14 cellular contexts compared by ENCODE assay signal in the genomic region with DNA sequence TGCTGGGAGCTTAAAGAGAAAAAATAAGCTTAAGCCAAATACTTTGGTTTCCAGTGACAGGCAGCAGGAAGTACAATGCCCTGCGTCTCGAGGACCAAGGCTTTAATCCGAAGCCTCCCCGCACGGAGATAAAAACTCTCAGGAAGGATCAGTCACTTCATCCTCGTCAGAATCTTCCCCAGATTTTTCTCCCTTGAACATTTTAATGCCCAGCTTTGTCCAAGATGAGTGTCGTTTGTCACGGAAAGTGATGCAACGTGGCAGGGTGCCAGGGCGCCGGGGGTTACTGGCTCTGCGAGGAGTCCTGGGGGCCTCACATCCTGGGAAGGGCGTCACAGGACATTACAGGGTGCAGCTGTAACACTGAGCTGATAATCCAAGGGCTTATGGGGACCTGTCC. TPM values are rescaled to one million over a fixed set of nuclear protein-coding genes. Genes with fewer than 3 reads are reported as not detected.
A peak's percentile ranks its signal among the peaks of the same experiment; 100 is the strongest.
DNase-seq lines count a peak whose midpoint lies in the region; ATAC-seq, FAIRE-seq and TF ChIP-seq lines count a peak whose summit lies in the region.
"Had no signal": no experiment of that assay in that cellular context is flagged by ENCODE, and none has a peak within 500 bp of the region (broad histone marks: within the 10 kb centered on the region; RNA-seq: fewer than 3 reads in every experiment).

No MANE protein-coding gene starts in this region.

- DNase-seq in CD4-positive, alpha-beta T cell: no peak
- DNase-seq in adipocyte (ENCODE audit: low read depth) (no peak), mesenteric fat pad (ENCODE audit: low spot score) (peak; percentile 51), GM12892 (ENCODE audit: insufficient read length) (no peak), vagina (ENCODE audit: extremely low spot score in 2 of 2) (no peak)
- DNase-seq: activated CD4-positive, alpha-beta T cell treated with anti-CD3 and anti-CD28 coated beads for 36 hours; GOT3; NCI-H1105; transverse colon had no signal

- intact Hi-C loops in CD4-positive, alpha-beta T cell (cut with DNase I, micrococcal nuclease): loop anchor here in 1 of 2 experiments (10.0 kb wide), 1 partner anchor 147 kb away; no protein-coding TSS in a partner anchor
- intact Hi-C loops in vagina (cut with DNase I): no loop called here

- no peaks in the 10 kb centered on the region for H3K27me3 Mint-ChIP-seq in CD4-positive, alpha-beta T cell
- H3K27me3 Mint-ChIP-seq: activated CD4-positive, alpha-beta T cell treated with anti-CD3 and anti-CD28 coated beads for 36 hours had no signal

- H3K27ac Mint-ChIP-seq in CD4-positive, alpha-beta T cell: peak overlapping the region; percentile 91
- H3K27ac Mint-ChIP-seq: activated CD4-positive, alpha-beta T cell treated with anti-CD3 and anti-CD28 coated beads for 36 hours had no signal

- no peak overlapping the region for H3K4me3 Mint-ChIP-seq in CD4-positive, alpha-beta T cell
- H3K4me3 Mint-ChIP-seq: activated CD4-positive, alpha-beta T cell treated with anti-CD3 and anti-CD28 coated beads for 36 hours had no signal

- no peaks in the 10 kb centered on the region for H3K9me3 Mint-ChIP-seq in CD4-positive, alpha-beta T cell

- no peak for TF ChIP-seq CTCF in CD4-positive, alpha-beta T cell (IDR thresholded peaks at IDR 0.05)
- TF ChIP-seq CTCF in HEK293 (tag by site-specific recombination; IDR thresholded peaks at IDR 0.05): no peak
- no peak for TF ChIP-seq CTCF in vagina (IDR thresholded peaks at IDR 0.05)

- no peaks in the 10 kb centered on the region for H3K9me3 ChIP-seq in CD4-positive, alpha-beta T cell (ENCODE audit: control insufficient read depth, low read length)
- H3K9me3 ChIP-seq in HEK293 (ENCODE audit: control insufficient read depth, insufficient read depth, low read depth, low read length): no peaks in the 10 kb centered on the region
- H3K9me3 ChIP-seq in adipocyte (ENCODE audit: control insufficient read depth, low read length): peaks cover 3% of the 10 kb centered on the region
- no peaks in the 10 kb centered on the region for H3K9me3 ChIP-seq in vagina
- H3K9me3 ChIP-seq: transverse colon had no signal

- no peak for FAIRE-seq in GM12892 (lab: Jason Lieb, UNC)
- FAIRE-seq: RCC 7860 had no signal

- H3K9ac ChIP-seq in adipocyte (ENCODE audit: low read length): no peak overlapping the region

- no peak overlapping the region for H3K27ac ChIP-seq in CD4-positive, alpha-beta T cell (ENCODE audit: low read depth, low read length)
- H3K27ac ChIP-seq in HEK293 (ENCODE audit: extremely low read depth, low read depth, low read length) (no peak overlapping the region; the same call in 1 of the 2 replicates), vagina (no peak overlapping the region)
- H3K27ac ChIP-seq: transverse colon had no signal

- no peak for TF ChIP-seq POLR2A in GM12892 (IDR thresholded peaks at IDR 0.05; ENCODE audit: low read depth, low read length)
- no peak for TF ChIP-seq POLR2A in vagina (IDR thresholded peaks at IDR 0.05)

- CTCF ChIA-PET in CD4-positive, alpha-beta T cell (lab: Charles Lee): no interaction called here
- CTCF ChIA-PET in HEK293 (lab: Yijun Ruan, JAX): interaction anchor here (0.5 to 0.6 kb wide), 2 partner anchors 62 to 479 kb away, joined by 3 to 4 read pairs; no protein-coding TSS in a partner anchor

- POLR2A ChIA-PET in CD4-positive, alpha-beta T cell (lab: Charles Lee): interaction anchor here (0.6 kb wide), 1 partner anchor 268 kb away, joined by 3 read pairs; no protein-coding TSS in a partner anchor
- POLR2A ChIA-PET in HEK293 (lab: Yijun Ruan, JAX): no interaction called here

- H3K4me1 ChIP-seq in HEK293 (ENCODE audit: control insufficient read depth, insufficient read depth, low read length) (peaks cover 15% of the 10 kb centered on the region; the same call in 1 of the 2 replicates), adipocyte (ENCODE audit: control insufficient read depth, insufficient read depth, low read length) (peaks cover 23% of the 10 kb centered on the region), vagina (no peaks in the 10 kb centered on the region)
- H3K4me1 ChIP-seq: transverse colon had no signal

- H3K36me3 ChIP-seq in HEK293 (ENCODE audit: control insufficient read depth in 2 of 2, insufficient read depth in 1 of 2, low read length in 2 of 2) (no peaks in the 10 kb centered on the region), adipocyte (ENCODE audit: control insufficient read depth, insufficient read depth, low read length, severe bottlenecking) (no peaks in the 10 kb centered on the region), vagina (no peaks in the 10 kb centered on the region)
- H3K36me3 ChIP-seq: transverse colon had no signal

- no peak overlapping the region for H3K4me3 ChIP-seq in HEK293 (ENCODE audit: low read depth, low read length)
- H3K4me3 ChIP-seq in adipocyte (ENCODE audit: low read length): peak overlapping the region; percentile 40
- no peak overlapping the region for H3K4me3 ChIP-seq in vagina
- H3K4me3 ChIP-seq: transverse colon had no signal

- H3K27me3 ChIP-seq in CD4-positive, alpha-beta T cell (ENCODE audit: control insufficient read depth, insufficient read depth, low read length): no peaks in the 10 kb centered on the region
- H3K27me3 ChIP-seq in adipocyte (replicated peaks; ENCODE audit: control insufficient read depth, insufficient read depth, low read length) (peaks cover 36% of the 10 kb centered on the region), vagina (no peaks in the 10 kb centered on the region)

- H3K4me1 Mint-ChIP-seq in CD4-positive, alpha-beta T cell (ENCODE audit: low read depth): peaks cover 42% of the 10 kb centered on the region

- no peaks in the 10 kb centered on the region for H3K36me3 Mint-ChIP-seq in CD4-positive, alpha-beta T cell (ENCODE audit: low read depth)

- no peak for ATAC-seq in CD4-positive, alpha-beta T cell (ENCODE audit: poor library complexity)
- ATAC-seq in GM19397 (IDR thresholded peaks at IDR 0.05; ENCODE audit: unreplicated experiment) (no peak), GM21423 (IDR thresholded peaks at IDR 0.05; ENCODE audit: unreplicated experiment) (no peak)
- ATAC-seq: activated CD4-positive, alpha-beta T cell treated with anti-CD3 and anti-CD28 coated beads for 36 hours had no signal

TF ChIP-seq in HEK293, 187 proteins besides CTCF, POLR2A, EP300 and RAD21 (continues in another document):
- TF ChIP-seq ZNF571 (tag by site-specific recombination; IDR thresholded peaks at IDR 0.05): no peak
- TF ChIP-seq ZNF621 (tag by site-specific recombination; IDR thresholded peaks at IDR 0.05): no peak
- no peak for TF ChIP-seq ZNF146 (tag by site-specific recombination; IDR thresholded peaks at IDR 0.05)
- TF ChIP-seq GLI2 (tag by site-specific recombination; IDR thresholded peaks at IDR 0.05; ENCODE audit: borderline replicate concordance, low read depth): no peak
- TF ChIP-seq ZNF423 (tag by site-specific recombination; IDR thresholded peaks at IDR 0.05): peak; percentile 74
- TF ChIP-seq GFI1B (tag by site-specific recombination; IDR thresholded peaks at IDR 0.05): peak; percentile 78
- TF ChIP-seq, protein P1, sequence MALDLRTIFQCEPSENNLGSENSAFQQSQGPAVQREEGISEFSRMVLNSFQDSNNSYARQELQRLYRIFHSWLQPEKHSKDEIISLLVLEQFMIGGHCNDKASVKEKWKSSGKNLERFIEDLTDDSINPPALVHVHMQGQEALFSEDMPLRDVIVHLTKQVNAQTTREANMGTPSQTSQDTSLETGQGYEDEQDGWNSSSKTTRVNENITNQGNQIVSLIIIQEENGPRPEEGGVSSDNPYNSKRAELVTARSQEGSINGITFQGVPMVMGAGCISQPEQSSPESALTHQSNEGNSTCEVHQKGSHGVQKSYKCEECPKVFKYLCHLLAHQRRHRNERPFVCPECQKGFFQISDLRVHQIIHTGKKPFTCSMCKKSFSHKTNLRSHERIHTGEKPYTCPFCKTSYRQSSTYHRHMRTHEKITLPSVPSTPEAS (tag by site-specific recombination; IDR thresholded peaks at IDR 0.05): no peak
- peak; percentile 61 for TF ChIP-seq ZNF529 (tag by site-specific recombination; IDR thresholded peaks at IDR 0.05; ENCODE audit: insufficient replicate concordance)
- TF ChIP-seq SCRT2 (tag by site-specific recombination; IDR thresholded peaks at IDR 0.05): no peak
- TF ChIP-seq ZNF37A (tag by site-specific recombination; IDR thresholded peaks at IDR 0.05): no peak; the same call in 1 of the 2 replicates
- TF ChIP-seq TRIM28 (IDR thresholded peaks at IDR 0.05; ENCODE audit: borderline replicate concordance, low read length): no peak
- TF ChIP-seq, protein P2, sequence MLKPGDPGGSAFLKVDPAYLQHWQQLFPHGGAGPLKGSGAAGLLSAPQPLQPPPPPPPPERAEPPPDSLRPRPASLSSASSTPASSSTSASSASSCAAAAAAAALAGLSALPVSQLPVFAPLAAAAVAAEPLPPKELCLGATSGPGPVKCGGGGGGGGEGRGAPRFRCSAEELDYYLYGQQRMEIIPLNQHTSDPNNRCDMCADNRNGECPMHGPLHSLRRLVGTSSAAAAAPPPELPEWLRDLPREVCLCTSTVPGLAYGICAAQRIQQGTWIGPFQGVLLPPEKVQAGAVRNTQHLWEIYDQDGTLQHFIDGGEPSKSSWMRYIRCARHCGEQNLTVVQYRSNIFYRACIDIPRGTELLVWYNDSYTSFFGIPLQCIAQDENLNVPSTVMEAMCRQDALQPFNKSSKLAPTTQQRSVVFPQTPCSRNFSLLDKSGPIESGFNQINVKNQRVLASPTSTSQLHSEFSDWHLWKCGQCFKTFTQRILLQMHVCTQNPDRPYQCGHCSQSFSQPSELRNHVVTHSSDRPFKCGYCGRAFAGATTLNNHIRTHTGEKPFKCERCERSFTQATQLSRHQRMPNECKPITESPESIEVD (tag by site-specific recombination; IDR thresholded peaks at IDR 0.05): no peak; the same call in 1 of the 2 replicates
- TF ChIP-seq ZNF777 (tag by site-specific recombination; IDR thresholded peaks at IDR 0.05; ENCODE audit: borderline replicate concordance): no peak
- peak; percentile 49; the same call in 1 of the 2 replicates for TF ChIP-seq ZNF558 (tag by site-specific recombination; IDR thresholded peaks at IDR 0.05)
- TF ChIP-seq MEIS1 (CRISPR knock-in tag; IDR thresholded peaks at IDR 0.05; ENCODE audit: borderline replicate concordance): no peak
- TF ChIP-seq YY1 (tag by site-specific recombination; IDR thresholded peaks at IDR 0.05): no peak
- no peak for TF ChIP-seq ZNF791 (tag by site-specific recombination; IDR thresholded peaks at IDR 0.05)
- no peak for TF ChIP-seq ZNF10 (tag by site-specific recombination; IDR thresholded peaks at IDR 0.05)
- no peak for TF ChIP-seq ZNF670 (tag by site-specific recombination; IDR thresholded peaks at IDR 0.05; ENCODE audit: low read depth)
- no peak for TF ChIP-seq ZNF610 (tag by site-specific recombination; IDR thresholded peaks at IDR 0.05; ENCODE audit: borderline replicate concordance)
- TF ChIP-seq OSR2 (tag by site-specific recombination; IDR thresholded peaks at IDR 0.05): 0 out of 2 replicates have a peak, but pooled peaks have one; percentile 17
- TF ChIP-seq BCL11A (tag by site-specific recombination; IDR thresholded peaks at IDR 0.05; ENCODE audit: low read depth): no peak

RNA-seq across cellular contexts. Expression of a gene that starts 25.2 kb away (rescaled TPM):
- total RNA-seq in CD4-positive, alpha-beta T cell: 1 to 10 TPM; 3.4 to 3.8 TPM
- total RNA-seq in mesenteric fat pad: 32.4 TPM
- 1.8 TPM for polyA plus RNA-seq in GM12892 (2012; ENCODE audit: missing spikeins)
- 4.9 TPM for total RNA-seq in vagina
- total RNA-seq: epithelial cell of proximal tubule had no signal
